In the genomic region with DNA sequence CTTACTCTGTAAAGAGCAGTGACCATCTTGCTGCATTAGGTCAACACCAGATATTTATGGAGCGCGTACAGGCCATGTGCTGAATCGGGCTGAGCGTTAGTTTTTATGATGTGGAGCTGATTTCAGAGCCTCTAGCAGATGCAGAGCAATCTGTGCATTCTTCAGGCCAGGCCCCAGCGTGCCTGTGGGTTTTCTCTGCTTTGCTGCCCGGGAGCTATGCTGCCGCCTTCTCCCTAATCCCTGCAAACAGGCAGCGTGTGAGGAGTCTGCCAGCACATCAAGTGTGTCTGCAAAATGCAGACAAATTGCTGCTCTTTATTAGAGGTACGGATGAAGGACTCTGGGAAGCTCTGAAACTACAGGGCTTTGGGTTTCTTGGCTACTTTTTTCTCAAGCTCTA, we compare ENCODE assay signal across 1 cellular context.
TF ChIP-seq lines count a peak whose summit lies in the region.

No MANE protein-coding gene starts in this region.

TF ChIP-seq in GM23338, 12 proteins besides CTCF, POLR2A, EP300 and RAD21 (continued from another document):
- TF ChIP-seq, protein P1, sequence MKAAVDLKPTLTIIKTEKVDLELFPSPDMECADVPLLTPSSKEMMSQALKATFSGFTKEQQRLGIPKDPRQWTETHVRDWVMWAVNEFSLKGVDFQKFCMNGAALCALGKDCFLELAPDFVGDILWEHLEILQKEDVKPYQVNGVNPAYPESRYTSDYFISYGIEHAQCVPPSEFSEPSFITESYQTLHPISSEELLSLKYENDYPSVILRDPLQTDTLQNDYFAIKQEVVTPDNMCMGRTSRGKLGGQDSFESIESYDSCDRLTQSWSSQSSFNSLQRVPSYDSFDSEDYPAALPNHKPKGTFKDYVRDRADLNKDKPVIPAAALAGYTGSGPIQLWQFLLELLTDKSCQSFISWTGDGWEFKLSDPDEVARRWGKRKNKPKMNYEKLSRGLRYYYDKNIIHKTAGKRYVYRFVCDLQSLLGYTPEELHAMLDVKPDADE (IDR thresholded peaks at IDR 0.05) = no peak
- TF ChIP-seq JUNB (IDR thresholded peaks at IDR 0.05; ENCODE audit: unreplicated experiment) = no peak
- no peak for TF ChIP-seq EZH2phosphoT487 (IDR thresholded peaks at IDR 0.05; ENCODE audit: unreplicated experiment)
- no peak for TF ChIP-seq CREB1 (CRISPR knock-in tag; IDR thresholded peaks at IDR 0.05; ENCODE audit: low read depth)
- no peak for TF ChIP-seq STAT1 (IDR thresholded peaks at IDR 0.05; ENCODE audit: unreplicated experiment)
- TF ChIP-seq POLR2AphosphoS5 (IDR thresholded peaks at IDR 0.05; ENCODE audit: low read depth) = no peak
- TF ChIP-seq, protein P2, sequence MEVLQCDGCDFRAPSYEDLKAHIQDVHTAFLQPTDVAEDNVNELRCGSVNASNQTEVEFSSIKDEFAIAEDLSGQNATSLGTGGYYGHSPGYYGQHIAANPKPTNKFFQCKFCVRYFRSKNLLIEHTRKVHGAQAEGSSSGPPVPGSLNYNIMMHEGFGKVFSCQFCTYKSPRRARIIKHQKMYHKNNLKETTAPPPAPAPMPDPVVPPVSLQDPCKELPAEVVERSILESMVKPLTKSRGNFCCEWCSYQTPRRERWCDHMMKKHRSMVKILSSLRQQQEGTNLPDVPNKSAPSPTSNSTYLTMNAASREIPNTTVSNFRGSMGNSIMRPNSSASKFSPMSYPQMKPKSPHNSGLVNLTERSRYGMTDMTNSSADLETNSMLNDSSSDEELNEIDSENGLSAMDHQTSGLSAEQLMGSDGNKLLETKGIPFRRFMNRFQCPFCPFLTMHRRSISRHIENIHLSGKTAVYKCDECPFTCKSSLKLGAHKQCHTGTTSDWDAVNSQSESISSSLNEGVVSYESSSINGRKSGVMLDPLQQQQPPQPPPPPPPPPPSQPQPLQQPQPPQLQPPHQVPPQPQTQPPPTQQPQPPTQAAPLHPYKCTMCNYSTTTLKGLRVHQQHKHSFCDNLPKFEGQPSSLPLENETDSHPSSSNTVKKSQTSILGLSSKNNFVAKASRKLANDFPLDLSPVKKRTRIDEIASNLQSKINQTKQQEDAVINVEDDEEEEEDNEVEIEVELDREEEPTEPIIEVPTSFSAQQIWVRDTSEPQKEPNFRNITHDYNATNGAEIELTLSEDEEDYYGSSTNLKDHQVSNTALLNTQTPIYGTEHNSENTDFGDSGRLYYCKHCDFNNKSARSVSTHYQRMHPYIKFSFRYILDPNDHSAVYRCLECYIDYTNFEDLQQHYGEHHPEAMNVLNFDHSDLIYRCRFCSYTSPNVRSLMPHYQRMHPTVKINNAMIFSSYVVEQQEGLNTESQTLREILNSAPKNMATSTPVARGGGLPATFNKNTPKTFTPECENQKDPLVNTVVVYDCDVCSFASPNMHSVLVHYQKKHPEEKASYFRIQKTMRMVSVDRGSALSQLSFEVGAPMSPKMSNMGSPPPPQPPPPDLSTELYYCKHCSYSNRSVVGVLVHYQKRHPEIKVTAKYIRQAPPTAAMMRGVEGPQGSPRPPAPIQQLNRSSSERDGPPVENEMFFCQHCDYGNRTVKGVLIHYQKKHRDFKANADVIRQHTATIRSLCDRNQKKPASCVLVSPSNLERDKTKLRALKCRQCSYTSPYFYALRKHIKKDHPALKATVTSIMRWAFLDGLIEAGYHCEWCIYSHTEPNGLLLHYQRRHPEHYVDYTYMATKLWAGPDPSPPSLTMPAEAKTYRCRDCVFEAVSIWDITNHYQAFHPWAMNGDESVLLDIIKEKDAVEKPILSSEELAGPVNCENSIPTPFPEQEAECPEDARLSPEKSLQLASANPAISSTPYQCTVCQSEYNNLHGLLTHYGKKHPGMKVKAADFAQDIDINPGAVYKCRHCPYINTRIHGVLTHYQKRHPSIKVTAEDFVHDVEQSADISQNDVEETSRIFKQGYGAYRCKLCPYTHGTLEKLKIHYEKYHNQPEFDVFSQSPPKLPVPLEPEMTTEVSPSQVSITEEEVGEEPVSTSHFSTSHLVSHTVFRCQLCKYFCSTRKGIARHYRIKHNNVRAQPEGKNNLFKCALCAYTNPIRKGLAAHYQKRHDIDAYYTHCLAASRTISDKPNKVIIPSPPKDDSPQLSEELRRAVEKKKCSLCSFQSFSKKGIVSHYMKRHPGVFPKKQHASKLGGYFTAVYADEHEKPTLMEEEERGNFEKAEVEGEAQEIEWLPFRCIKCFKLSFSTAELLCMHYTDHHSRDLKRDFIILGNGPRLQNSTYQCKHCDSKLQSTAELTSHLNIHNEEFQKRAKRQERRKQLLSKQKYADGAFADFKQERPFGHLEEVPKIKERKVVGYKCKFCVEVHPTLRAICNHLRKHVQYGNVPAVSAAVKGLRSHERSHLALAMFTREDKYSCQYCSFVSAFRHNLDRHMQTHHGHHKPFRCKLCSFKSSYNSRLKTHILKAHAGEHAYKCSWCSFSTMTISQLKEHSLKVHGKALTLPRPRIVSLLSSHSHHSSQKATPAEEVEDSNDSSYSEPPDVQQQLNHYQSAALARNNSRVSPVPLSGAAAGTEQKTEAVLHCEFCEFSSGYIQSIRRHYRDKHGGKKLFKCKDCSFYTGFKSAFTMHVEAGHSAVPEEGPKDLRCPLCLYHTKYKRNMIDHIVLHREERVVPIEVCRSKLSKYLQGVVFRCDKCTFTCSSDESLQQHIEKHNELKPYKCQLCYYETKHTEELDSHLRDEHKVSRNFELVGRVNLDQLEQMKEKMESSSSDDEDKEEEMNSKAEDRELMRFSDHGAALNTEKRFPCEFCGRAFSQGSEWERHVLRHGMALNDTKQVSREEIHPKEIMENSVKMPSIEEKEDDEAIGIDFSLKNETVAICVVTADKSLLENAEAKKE (CRISPR knock-in tag; IDR thresholded peaks at IDR 0.05) = no peak
- TF ChIP-seq ZNF331 (CRISPR knock-in tag; IDR thresholded peaks at IDR 0.05; ENCODE audit: low read depth) = no peak
- TF ChIP-seq EZH2 (IDR thresholded peaks at IDR 0.05; ENCODE audit: low read depth, unreplicated experiment) = no peak
